1 cellular context compared by ENCODE assay signal in the genomic region with DNA sequence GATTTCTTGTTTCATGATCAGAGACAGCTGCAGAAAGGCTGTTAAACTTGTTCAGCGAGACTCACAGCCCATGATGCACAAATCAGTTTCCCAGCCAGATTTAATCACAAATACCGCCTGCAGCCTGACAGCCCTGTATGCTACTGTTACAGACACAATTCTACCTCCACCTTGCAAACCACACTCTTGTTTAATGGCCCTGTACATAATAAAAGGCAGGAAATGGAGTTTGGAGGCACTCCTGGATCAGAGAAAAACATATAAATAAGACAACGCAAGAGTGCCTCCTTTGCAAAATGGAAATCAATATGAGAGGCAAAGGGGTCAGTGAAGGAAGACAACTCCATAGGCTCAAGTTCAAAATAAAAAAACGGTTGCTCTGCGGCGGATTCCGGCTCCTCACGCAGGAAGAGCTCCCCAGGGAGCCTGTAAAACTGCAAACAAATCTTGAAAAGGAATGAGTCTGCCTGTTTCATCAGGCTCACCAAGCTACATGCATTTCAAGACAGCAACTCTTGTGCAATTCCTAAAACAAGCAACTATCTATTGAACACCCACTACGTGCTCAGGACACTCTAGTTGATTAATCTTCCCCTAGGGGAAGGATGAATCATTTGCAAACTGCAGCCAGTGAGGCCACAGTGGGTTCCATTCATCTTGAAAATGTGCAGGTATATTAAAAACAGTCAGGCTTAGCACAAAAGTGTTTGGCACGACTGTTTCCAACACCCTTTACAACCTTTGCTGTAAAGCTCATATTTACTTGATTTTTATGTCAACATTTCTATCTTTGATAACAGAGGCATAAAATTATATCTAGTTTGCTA.
TF ChIP-seq lines count a peak whose summit lies in the region.

No MANE protein-coding gene starts in this region.

TF ChIP-seq in GM23338, 12 proteins besides CTCF, POLR2A, EP300 and RAD21 (continued from another document):
- TF ChIP-seq, protein P1, sequence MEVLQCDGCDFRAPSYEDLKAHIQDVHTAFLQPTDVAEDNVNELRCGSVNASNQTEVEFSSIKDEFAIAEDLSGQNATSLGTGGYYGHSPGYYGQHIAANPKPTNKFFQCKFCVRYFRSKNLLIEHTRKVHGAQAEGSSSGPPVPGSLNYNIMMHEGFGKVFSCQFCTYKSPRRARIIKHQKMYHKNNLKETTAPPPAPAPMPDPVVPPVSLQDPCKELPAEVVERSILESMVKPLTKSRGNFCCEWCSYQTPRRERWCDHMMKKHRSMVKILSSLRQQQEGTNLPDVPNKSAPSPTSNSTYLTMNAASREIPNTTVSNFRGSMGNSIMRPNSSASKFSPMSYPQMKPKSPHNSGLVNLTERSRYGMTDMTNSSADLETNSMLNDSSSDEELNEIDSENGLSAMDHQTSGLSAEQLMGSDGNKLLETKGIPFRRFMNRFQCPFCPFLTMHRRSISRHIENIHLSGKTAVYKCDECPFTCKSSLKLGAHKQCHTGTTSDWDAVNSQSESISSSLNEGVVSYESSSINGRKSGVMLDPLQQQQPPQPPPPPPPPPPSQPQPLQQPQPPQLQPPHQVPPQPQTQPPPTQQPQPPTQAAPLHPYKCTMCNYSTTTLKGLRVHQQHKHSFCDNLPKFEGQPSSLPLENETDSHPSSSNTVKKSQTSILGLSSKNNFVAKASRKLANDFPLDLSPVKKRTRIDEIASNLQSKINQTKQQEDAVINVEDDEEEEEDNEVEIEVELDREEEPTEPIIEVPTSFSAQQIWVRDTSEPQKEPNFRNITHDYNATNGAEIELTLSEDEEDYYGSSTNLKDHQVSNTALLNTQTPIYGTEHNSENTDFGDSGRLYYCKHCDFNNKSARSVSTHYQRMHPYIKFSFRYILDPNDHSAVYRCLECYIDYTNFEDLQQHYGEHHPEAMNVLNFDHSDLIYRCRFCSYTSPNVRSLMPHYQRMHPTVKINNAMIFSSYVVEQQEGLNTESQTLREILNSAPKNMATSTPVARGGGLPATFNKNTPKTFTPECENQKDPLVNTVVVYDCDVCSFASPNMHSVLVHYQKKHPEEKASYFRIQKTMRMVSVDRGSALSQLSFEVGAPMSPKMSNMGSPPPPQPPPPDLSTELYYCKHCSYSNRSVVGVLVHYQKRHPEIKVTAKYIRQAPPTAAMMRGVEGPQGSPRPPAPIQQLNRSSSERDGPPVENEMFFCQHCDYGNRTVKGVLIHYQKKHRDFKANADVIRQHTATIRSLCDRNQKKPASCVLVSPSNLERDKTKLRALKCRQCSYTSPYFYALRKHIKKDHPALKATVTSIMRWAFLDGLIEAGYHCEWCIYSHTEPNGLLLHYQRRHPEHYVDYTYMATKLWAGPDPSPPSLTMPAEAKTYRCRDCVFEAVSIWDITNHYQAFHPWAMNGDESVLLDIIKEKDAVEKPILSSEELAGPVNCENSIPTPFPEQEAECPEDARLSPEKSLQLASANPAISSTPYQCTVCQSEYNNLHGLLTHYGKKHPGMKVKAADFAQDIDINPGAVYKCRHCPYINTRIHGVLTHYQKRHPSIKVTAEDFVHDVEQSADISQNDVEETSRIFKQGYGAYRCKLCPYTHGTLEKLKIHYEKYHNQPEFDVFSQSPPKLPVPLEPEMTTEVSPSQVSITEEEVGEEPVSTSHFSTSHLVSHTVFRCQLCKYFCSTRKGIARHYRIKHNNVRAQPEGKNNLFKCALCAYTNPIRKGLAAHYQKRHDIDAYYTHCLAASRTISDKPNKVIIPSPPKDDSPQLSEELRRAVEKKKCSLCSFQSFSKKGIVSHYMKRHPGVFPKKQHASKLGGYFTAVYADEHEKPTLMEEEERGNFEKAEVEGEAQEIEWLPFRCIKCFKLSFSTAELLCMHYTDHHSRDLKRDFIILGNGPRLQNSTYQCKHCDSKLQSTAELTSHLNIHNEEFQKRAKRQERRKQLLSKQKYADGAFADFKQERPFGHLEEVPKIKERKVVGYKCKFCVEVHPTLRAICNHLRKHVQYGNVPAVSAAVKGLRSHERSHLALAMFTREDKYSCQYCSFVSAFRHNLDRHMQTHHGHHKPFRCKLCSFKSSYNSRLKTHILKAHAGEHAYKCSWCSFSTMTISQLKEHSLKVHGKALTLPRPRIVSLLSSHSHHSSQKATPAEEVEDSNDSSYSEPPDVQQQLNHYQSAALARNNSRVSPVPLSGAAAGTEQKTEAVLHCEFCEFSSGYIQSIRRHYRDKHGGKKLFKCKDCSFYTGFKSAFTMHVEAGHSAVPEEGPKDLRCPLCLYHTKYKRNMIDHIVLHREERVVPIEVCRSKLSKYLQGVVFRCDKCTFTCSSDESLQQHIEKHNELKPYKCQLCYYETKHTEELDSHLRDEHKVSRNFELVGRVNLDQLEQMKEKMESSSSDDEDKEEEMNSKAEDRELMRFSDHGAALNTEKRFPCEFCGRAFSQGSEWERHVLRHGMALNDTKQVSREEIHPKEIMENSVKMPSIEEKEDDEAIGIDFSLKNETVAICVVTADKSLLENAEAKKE (CRISPR knock-in tag; IDR thresholded peaks at IDR 0.05), result no peak
TF ChIP-seq in GM23338: peak in this region for 2.
